In the genomic region with DNA sequence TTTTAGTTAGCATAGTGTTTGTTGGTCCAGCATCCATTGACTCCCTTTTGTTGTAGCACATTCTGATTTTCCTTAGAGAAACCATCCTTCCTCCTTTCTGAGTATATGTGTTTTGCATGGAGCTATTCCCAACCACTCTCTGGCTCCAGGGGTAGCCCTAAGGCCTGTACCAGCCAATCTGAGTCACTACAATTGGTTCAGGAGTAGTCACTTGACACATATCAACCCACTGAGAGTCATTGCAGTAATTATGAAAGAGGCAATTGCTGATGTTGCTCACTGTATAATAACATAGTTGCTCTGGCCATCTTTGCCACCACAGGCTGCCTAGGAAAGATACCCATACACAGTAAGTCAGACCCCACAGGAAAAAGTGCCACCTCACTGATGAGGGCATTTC, we compare ENCODE assay signal across 1 cellular context.
TF ChIP-seq lines count a peak whose summit lies in the region.

No MANE protein-coding gene starts in this region.

TF ChIP-seq in IMR-90, 13 proteins besides CTCF, POLR2A, EP300 and RAD21:
- TF ChIP-seq SMC3 (IDR thresholded peaks at IDR 0.05; ENCODE audit: low read depth, low read length) = no peak
- 0 out of 2 replicates have a peak, but pooled peaks have one; percentile 1 for TF ChIP-seq CEBPB (IDR thresholded peaks at IDR 0.05; ENCODE audit: low read depth, low read length)
